ENCODE assay signal across 11 cellular contexts in genomic region chr1:178091986-178092745, GRCh38. TPM values are rescaled to one million over a fixed set of nuclear protein-coding genes. Genes with fewer than 3 reads are reported as not detected.
DNase-seq lines count a peak whose midpoint lies in the region; ATAC-seq and TF ChIP-seq lines count a peak whose summit lies in the region.
"Had no signal": no experiment of that assay in that cellular context is flagged by ENCODE, and none has a peak within 500 bp of the region (broad histone marks: within the 10 kb centered on the region; RNA-seq: fewer than 3 reads in every experiment).

No MANE protein-coding gene starts in this region.

- H3K9ac ChIP-seq in GM23248 = peak overlapping the region; percentile 87
- no peak overlapping the region for H3K9ac ChIP-seq in fibroblast of lung (ENCODE audit: insufficient read depth, low read length)

- H3K4me2 ChIP-seq in GM23248 (ENCODE audit: unreplicated experiment) (peak overlapping the region; percentile 99), fibroblast of lung (ENCODE audit: extremely low read depth, insufficient read depth, low read length) (peak overlapping the region; percentile 87)

- no peak overlapping the region for H2AFZ ChIP-seq in GM23248
- H2AFZ ChIP-seq in fibroblast of lung (ENCODE audit: low read length) = no peak overlapping the region

- H3K27ac Mint-ChIP-seq in osteocyte (ENCODE audit: unreplicated experiment) (peak overlapping the region; percentile 93), natural killer cell (no peak overlapping the region)
- H3K27ac Mint-ChIP-seq: activated T-helper 2 cell treated with anti-CD3 and anti-CD28 coated beads, Interferon-gamma antibody, Interleukin-2, Interleukin-4, amounts not matched to agents 10 μg/mL and 5 μg/mL and 100 μg/mL, durations not matched to agents 14 hours and 24 hours and 36 hours had no signal

- H3K36me3 Mint-ChIP-seq in osteocyte (ENCODE audit: unreplicated experiment) (no peaks in the 10 kb centered on the region), natural killer cell (peaks cover 7% of the 10 kb centered on the region)

- H3K4me1 ChIP-seq in GM23248 (ENCODE audit: insufficient read depth) (peaks cover 35% of the 10 kb centered on the region), RWPE2 (ENCODE audit: insufficient read depth, poor library complexity, severe bottlenecking) (peaks cover 25% of the 10 kb centered on the region), fibroblast of lung (ENCODE audit: control insufficient read depth, extremely low read depth, insufficient read depth, low read length) (peaks cover 5% of the 10 kb centered on the region)

- H3K9me3 ChIP-seq in GM23248 (ENCODE audit: low read depth) (no peaks in the 10 kb centered on the region), RWPE2 (ENCODE audit: severe bottlenecking) (no peaks in the 10 kb centered on the region), fibroblast of lung (ENCODE audit: control insufficient read depth, insufficient read depth, low read depth, low read length) (no peaks in the 10 kb centered on the region)
- H3K9me3 ChIP-seq: right atrium auricular region had no signal

- H4K20me1 ChIP-seq in GM23248 (ENCODE audit: insufficient read depth) (peaks cover 8% of the 10 kb centered on the region; the same call in 1 of the 2 replicates), fibroblast of lung (ENCODE audit: control insufficient read depth, extremely low read depth, insufficient read depth, low read length) (no peaks in the 10 kb centered on the region)

- H3K4me3 ChIP-seq in GM23248 (peak overlapping the region; percentile 92), RWPE2 (ENCODE audit: severe bottlenecking) (no peak overlapping the region), fibroblast of lung (replicated peaks in 1 of 4; ENCODE audit: control extremely low read depth in 1 of 4, insufficient read depth in 1 of 4, low read depth in 3 of 4, low read length in 4 of 4) (peak overlapping the region; percentile 2 to 83 (median 46))

- H3K27ac ChIP-seq in GM23248 (peak overlapping the region; percentile 82), RWPE2 (ENCODE audit: poor library complexity, severe bottlenecking) (peak overlapping the region; percentile 71), fibroblast of lung (ENCODE audit: insufficient read depth, low read length) (peak overlapping the region; percentile 34)

- no peaks in the 10 kb centered on the region for H3K9me2 ChIP-seq in GM23248 (ENCODE audit: insufficient read depth)

- in situ Hi-C loops in GM23248 (cut with MboI) = no loop called here

- H3K4me1 Mint-ChIP-seq in osteocyte (ENCODE audit: unreplicated experiment) (peaks cover 49% of the 10 kb centered on the region), natural killer cell (peaks cover 5 to 7% of the 10 kb centered on the region in 2 donors)

- H3K4me3 Mint-ChIP-seq in osteocyte (ENCODE audit: unreplicated experiment) (peak overlapping the region; percentile 91), natural killer cell (no peak overlapping the region)

- H3F3A ChIP-seq in GM23248 (ENCODE audit: insufficient read depth) = peaks cover 41% of the 10 kb centered on the region

- H3K36me3 ChIP-seq in GM23248 (ENCODE audit: low read depth) (no peaks in the 10 kb centered on the region), RWPE2 (ENCODE audit: low read depth) (no peaks in the 10 kb centered on the region), fibroblast of lung (ENCODE audit: control insufficient read depth, insufficient read depth, low read length) (no peaks in the 10 kb centered on the region)
- H3K36me3 ChIP-seq: right atrium auricular region had no signal

- DNase-seq in GM23248 = peak; percentile 54
- no peak for DNase-seq in RWPE2 (ENCODE audit: low spot score)
- peak in 1 of 2 donors; percentile 40 for DNase-seq in fibroblast of lung (ENCODE audit: low read depth in 2 of 2)
- no peak for DNase-seq in osteocyte (ENCODE audit: extremely low spot score, unreplicated experiment)
- DNase-seq in 8988T = no peak
- no peak for DNase-seq in natural killer cell
- DNase-seq in NCI-H2107 (lab: John Stamatoyannopoulos, UW) = no peak
- no peak for DNase-seq in NCI-H2171 treated with DMSO at 0.1 percent for 48 hours (lab: John Stamatoyannopoulos, UW)
- DNase-seq: NCI-H1694 had no signal

- no peaks in the 10 kb centered on the region for H3K27me3 Mint-ChIP-seq in osteocyte (ENCODE audit: unreplicated experiment)
- peaks cover 28 to 50% of the 10 kb centered on the region in 2 donors for H3K27me3 Mint-ChIP-seq in natural killer cell (ENCODE audit: low read depth in 2 of 2)

- no peak for TF ChIP-seq CTCF in RWPE2 (IDR thresholded peaks at IDR 0.05; ENCODE audit: poor library complexity, severe bottlenecking)
- TF ChIP-seq CTCF in fibroblast of lung (conservative IDR thresholded peaks at IDR 0.05 in 1 of 2, IDR thresholded peaks at IDR 0.05 in 1 of 2; ENCODE audit: low read depth in 1 of 2, low read length in 2 of 2) = no peak
- no peak for TF ChIP-seq CTCF in osteocyte (IDR thresholded peaks at IDR 0.05)
- TF ChIP-seq CTCF in natural killer cell (IDR thresholded peaks at IDR 0.05) = no peak

- ATAC-seq in RWPE2 (ENCODE audit: low read depth) (no peak), natural killer cell (no peak)

- H3K79me2 ChIP-seq in GM23248 (ENCODE audit: insufficient read depth) (peaks cover 63% of the 10 kb centered on the region), fibroblast of lung (ENCODE audit: control insufficient read depth, insufficient read depth, low read length) (peaks cover 31% of the 10 kb centered on the region)

- H3K9me3 Mint-ChIP-seq in osteocyte (ENCODE audit: unreplicated experiment) = no peaks in the 10 kb centered on the region
- peaks cover 8 to 9% of the 10 kb centered on the region in 2 donors for H3K9me3 Mint-ChIP-seq in natural killer cell

- intact Hi-C loops in natural killer cell (cut with micrococcal nuclease) = no loop called here

- 78 to 86% methylated on average over 3 of the region's 3 CpGs for WGBS in GM23248 (ENCODE audit: low coverage in 1 of 2, low lambda C conversion rate in 2 of 2, missing lambda C conversion rate in 2 of 2), 2 experiments

- H3K27me3 ChIP-seq in GM23248 (replicated peaks; ENCODE audit: insufficient read depth) (no peaks in the 10 kb centered on the region), RWPE2 (ENCODE audit: insufficient read depth, poor library complexity, severe bottlenecking) (no peaks in the 10 kb centered on the region), fibroblast of lung (ENCODE audit: control insufficient read depth, insufficient read depth, low read length) (no peaks in the 10 kb centered on the region)
- H3K27me3 ChIP-seq: right atrium auricular region had no signal

RNA-seq across cellular contexts. Expression of gene RASAL2, which starts 1.7 kb away (rescaled TPM):
- total RNA-seq in GM23248 (2014; rRNA removed; shearing (Covaris generic)) = 21.5 and 23.1 TPM in 2 replicates
- polyA plus RNA-seq in GM23248 (2016; fragmentation: Nextera tagmentation; extraction: Ambion mirVana) (9.5 and 10.1 TPM in 2 replicates), fibroblast of lung (20.5 and 21.8 TPM in 2 replicates)
- total RNA-seq in fibroblast of lung (6.4 and 11.9 TPM in 2 replicates), osteocyte (34.2 and 35.4 TPM in 2 replicates), natural killer cell (under 1 TPM in 2 of 3 donors, not detected in 1; 0.16 to 0.23 TPM)
- polyA plus RNA-seq in fibroblast of lung (2012) = 7.9 and 9.8 TPM in 2 replicates
- polyA minus RNA-seq in fibroblast of lung (ENCODE audit: low replicate concordance) = 26.8 and 31.5 TPM in 2 replicates
